ENCODE assay signal across 1 cellular context in the genomic region with DNA sequence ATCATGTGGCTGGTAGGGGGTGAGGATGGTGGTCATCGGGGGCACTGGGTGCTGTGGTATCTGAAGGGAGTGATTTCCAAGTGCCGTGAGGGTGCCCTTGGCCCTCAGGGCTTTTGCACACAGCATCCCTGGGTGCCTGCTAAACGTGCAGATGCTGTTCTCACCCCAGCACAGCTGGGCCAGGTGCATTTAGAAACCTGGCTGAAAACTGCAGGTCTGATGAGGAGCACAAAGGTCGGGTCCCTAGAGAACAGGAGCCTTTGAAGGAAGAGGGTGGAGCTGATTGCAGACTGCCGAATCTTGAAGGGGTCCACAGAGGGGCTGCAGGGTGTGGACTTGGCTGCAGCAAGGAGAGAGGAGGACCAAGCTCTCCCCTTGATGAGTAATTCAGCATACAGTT.
TF ChIP-seq lines count a peak whose summit lies in the region.

No MANE protein-coding gene starts in this region.

TF ChIP-seq in IMR-90, 13 proteins besides CTCF, POLR2A, EP300 and RAD21:
- TF ChIP-seq, protein P1, sequence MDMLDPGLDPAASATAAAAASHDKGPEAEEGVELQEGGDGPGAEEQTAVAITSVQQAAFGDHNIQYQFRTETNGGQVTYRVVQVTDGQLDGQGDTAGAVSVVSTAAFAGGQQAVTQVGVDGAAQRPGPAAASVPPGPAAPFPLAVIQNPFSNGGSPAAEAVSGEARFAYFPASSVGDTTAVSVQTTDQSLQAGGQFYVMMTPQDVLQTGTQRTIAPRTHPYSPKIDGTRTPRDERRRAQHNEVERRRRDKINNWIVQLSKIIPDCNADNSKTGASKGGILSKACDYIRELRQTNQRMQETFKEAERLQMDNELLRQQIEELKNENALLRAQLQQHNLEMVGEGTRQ (IDR thresholded peaks at IDR 0.05; ENCODE audit: low read depth, low read length): no peak
- TF ChIP-seq NFE2L2 (IDR thresholded peaks at IDR 0.05; ENCODE audit: low read depth, low read length) (no peak), CEBPB (IDR thresholded peaks at IDR 0.05; ENCODE audit: low read depth, low read length) (no peak), RFX5 (IDR thresholded peaks at IDR 0.05; ENCODE audit: low read depth, low read length) (no peak), MAZ (IDR thresholded peaks at IDR 0.05; ENCODE audit: borderline replicate concordance, low read depth, low read length) (no peak), MAFK (IDR thresholded peaks at IDR 0.05; ENCODE audit: low read depth, low read length) (no peak), SMC3 (IDR thresholded peaks at IDR 0.05; ENCODE audit: low read depth, low read length) (no peak)
- TF ChIP-seq, protein P2, sequence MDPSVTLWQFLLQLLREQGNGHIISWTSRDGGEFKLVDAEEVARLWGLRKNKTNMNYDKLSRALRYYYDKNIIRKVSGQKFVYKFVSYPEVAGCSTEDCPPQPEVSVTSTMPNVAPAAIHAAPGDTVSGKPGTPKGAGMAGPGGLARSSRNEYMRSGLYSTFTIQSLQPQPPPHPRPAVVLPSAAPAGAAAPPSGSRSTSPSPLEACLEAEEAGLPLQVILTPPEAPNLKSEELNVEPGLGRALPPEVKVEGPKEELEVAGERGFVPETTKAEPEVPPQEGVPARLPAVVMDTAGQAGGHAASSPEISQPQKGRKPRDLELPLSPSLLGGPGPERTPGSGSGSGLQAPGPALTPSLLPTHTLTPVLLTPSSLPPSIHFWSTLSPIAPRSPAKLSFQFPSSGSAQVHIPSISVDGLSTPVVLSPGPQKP (IDR thresholded peaks at IDR 0.05; ENCODE audit: borderline replicate concordance, low read depth, low read length): no peak
